In the genomic region with DNA sequence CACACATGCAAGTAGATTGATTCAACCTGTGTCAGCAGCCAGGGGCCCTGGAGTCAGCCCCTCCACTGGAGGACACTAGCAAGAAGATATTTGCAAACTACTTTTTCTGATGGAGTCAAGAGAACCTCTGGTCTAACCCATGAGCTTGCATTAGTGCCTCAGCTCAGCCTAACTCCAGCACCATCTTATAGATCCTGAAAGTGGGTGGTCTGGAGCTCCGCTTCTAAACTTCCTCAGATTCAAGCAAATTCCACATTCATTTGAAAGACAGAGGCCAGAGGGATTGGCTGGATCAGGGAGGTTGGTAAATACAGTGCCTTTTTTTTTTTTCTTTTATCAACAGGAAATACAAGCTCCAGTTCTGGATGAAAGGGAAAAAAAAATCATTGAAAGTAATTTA, we compare ENCODE assay signal across 23 cellular contexts.
DNase-seq lines count a peak whose midpoint lies in the region; ATAC-seq, FAIRE-seq and TF ChIP-seq lines count a peak whose summit lies in the region.
"Had no signal": no experiment of that assay in that cellular context is flagged by ENCODE, and none has a peak within 500 bp of the region (broad histone marks: within the 10 kb centered on the region; RNA-seq: fewer than 3 reads in every experiment).

No MANE protein-coding gene starts in this region.

- H3K14ac ChIP-seq in mesenchymal stem cell (ENCODE audit: low read length in 2 of 2), result no peak overlapping the region

- no peak overlapping the region for H3K4ac ChIP-seq in mesenchymal stem cell (ENCODE audit: low read depth in 1 of 2, low read length in 2 of 2)

- H2BK15ac ChIP-seq in mesenchymal stem cell (ENCODE audit: low read depth, poor library complexity, severe bottlenecking), result peak overlapping the region; percentile 92

- DNase-seq in HepG2 (ENCODE audit: low spot score) (no peak), chondrocyte (ENCODE audit: low spot score) (no peak), mesenchymal stem cell (peak; percentile 27), nucleus accumbens (lab: John Stamatoyannopoulos, UW) (no peak), GM23248 (no peak)
- DNase-seq: activated CD4-positive, alpha-beta T cell treated with anti-CD3 and anti-CD28 coated beads for 48 hours; activated naive CD4-positive, alpha-beta T cell treated with anti-CD3 and anti-CD28 coated beads for 36 hours; activated T-cell treated with anti-CD3 and anti-CD28 coated beads, Interleukin-2, amount 50 U/mL, for 72 hours; amniotic stem cell; dermis blood vessel endothelial cell; DND-41; heart right ventricle; KBM-7; NCI-H2171; NCI-H526; stimulated activated CD4-positive, alpha-beta T cell treated with anti-CD3 and anti-CD28 coated beads, Interleukin-12 subunit alpha, Interleukin-12 subunit beta, amount 100 ng/mL, for 4 hours had no signal

- peak overlapping the region; percentile 39 for H2BK120ac ChIP-seq in mesenchymal stem cell (ENCODE audit: low read depth, low read length)

- H3K9me3 ChIP-seq in liver (ENCODE audit: control insufficient read depth in 4 of 4, low read length in 3 of 4), result no peaks in the 10 kb centered on the region
- 0 out of 2 replicates have a peak, but pooled peaks cover under 1% of the 10 kb centered on the region for H3K9me3 ChIP-seq in HepG2 (ENCODE audit: low read length)
- H3K9me3 ChIP-seq in mesenchymal stem cell (ENCODE audit: control insufficient read depth, low read length), result no peaks in the 10 kb centered on the region
- H3K9me3 ChIP-seq in GM23248 (ENCODE audit: low read depth), result no peaks in the 10 kb centered on the region

- no peaks in the 10 kb centered on the region for H3K36me3 ChIP-seq in liver (ENCODE audit: control insufficient read depth in 4 of 4, insufficient read depth in 3 of 4, low read depth in 1 of 4, low read length in 3 of 4)
- H3K36me3 ChIP-seq in HepG2 (replicated peaks in 1 of 2; ENCODE audit: control insufficient read depth in 1 of 2, insufficient read depth in 2 of 2, low read length in 2 of 2), result no peaks in the 10 kb centered on the region
- no peaks in the 10 kb centered on the region for H3K36me3 ChIP-seq in mesenchymal stem cell (ENCODE audit: control insufficient read depth in 1 of 2, insufficient read depth in 2 of 2, low read depth in 1 of 2, low read length in 2 of 2)
- no peaks in the 10 kb centered on the region for H3K36me3 ChIP-seq in GM23248 (ENCODE audit: low read depth)
- H3K36me3 ChIP-seq: cardiac muscle cell, heart right ventricle had no signal

- peaks cover 8 to 39% (median 31%) of the 10 kb centered on the region in 4 donors for H3K4me1 ChIP-seq in liver (ENCODE audit: control insufficient read depth in 4 of 4, insufficient read depth in 4 of 4, low read length in 3 of 4)
- H3K4me1 ChIP-seq in HepG2 (ENCODE audit: insufficient read depth, low read length), result peaks cover 76% of the 10 kb centered on the region
- H3K4me1 ChIP-seq in mesenchymal stem cell (ENCODE audit: control insufficient read depth, insufficient read depth, low read depth, low read length), result peaks cover 8% of the 10 kb centered on the region
- peaks cover 32% of the 10 kb centered on the region for H3K4me1 ChIP-seq in GM23248 (ENCODE audit: insufficient read depth)

- H2BK12ac ChIP-seq in mesenchymal stem cell (ENCODE audit: low read length in 2 of 2), result peak overlapping the region; percentile 30 to 77

- H3K36me3 Mint-ChIP-seq in chondrocyte (ENCODE audit: low read depth), result no peaks in the 10 kb centered on the region
- H3K36me3 Mint-ChIP-seq: type B pancreatic cell had no signal

- H3K4me3 Mint-ChIP-seq in chondrocyte (ENCODE audit: unreplicated experiment), result no peak overlapping the region
- H3K4me3 Mint-ChIP-seq: activated naive CD4-positive, alpha-beta T cell treated with anti-CD3 and anti-CD28 coated beads for 36 hours; activated T-cell treated with anti-CD3 and anti-CD28 coated beads, Interleukin-2, amount 50 U/mL, for 72 hours; type B pancreatic cell had no signal

- intact Hi-C loops in HepG2 (cut with micrococcal nuclease; ENCODE audit: unreplicated experiment), result no loop called here

- no peak for TF ChIP-seq RAD21 in liver (IDR thresholded peaks at IDR 0.05)
- TF ChIP-seq RAD21 in HepG2 (CRISPR knock-in tag; IDR thresholded peaks at IDR 0.05), result no peak

- H3K9ac ChIP-seq in liver (ENCODE audit: low read depth in 1 of 2, low read length in 2 of 2) (no peak overlapping the region), HepG2 (ENCODE audit: insufficient read depth, low read depth, low read length) (no peak overlapping the region), mesenchymal stem cell (ENCODE audit: low read length) (no peak overlapping the region), GM23248 (no peak overlapping the region)

- no peaks in the 10 kb centered on the region for H3K9me3 Mint-ChIP-seq in chondrocyte (ENCODE audit: low read depth)
- H3K9me3 Mint-ChIP-seq: activated naive CD4-positive, alpha-beta T cell treated with anti-CD3 and anti-CD28 coated beads for 36 hours; activated T-cell treated with anti-CD3 and anti-CD28 coated beads, Interleukin-2, amount 50 U/mL, for 72 hours; type B pancreatic cell had no signal

- CTCF ChIA-PET in HepG2 (lab: Yijun Ruan, JAX; ENCODE audit: low intra/inter-chr PET ratio, low total read pairs), result no interaction called here

- H4K20me1 ChIP-seq in HepG2 (ENCODE audit: insufficient read depth, low read length), result no peaks in the 10 kb centered on the region
- H4K20me1 ChIP-seq in GM23248 (ENCODE audit: insufficient read depth), result no peaks in the 10 kb centered on the region

- BruUV-seq in HepG2 (replicated peaks; lab: Mats Ljungman, UMichigan), result no TSS peak

- no peak overlapping the region for H3K4me3 ChIP-seq in liver (ENCODE audit: low read depth in 1 of 3, low read length in 3 of 3)
- H3K4me3 ChIP-seq in HepG2 (replicated peaks in 1 of 3; ENCODE audit: insufficient read depth in 1 of 3, low read depth in 2 of 3, low read length in 3 of 3), result no peak overlapping the region
- no peak overlapping the region for H3K4me3 ChIP-seq in mesenchymal stem cell (ENCODE audit: insufficient read depth in 1 of 2, low read depth in 1 of 2, low read length in 2 of 2)
- H3K4me3 ChIP-seq in GM23248, result no peak overlapping the region
- H3K4me3 ChIP-seq: cardiac muscle cell, heart right ventricle, lung had no signal

- no peak overlapping the region for H4K91ac ChIP-seq in mesenchymal stem cell (ENCODE audit: low read length)

- no peak for FAIRE-seq in HepG2 (lab: Jason Lieb, UNC)
- FAIRE-seq: endothelial cell of umbilical vein had no signal

- no peaks in the 10 kb centered on the region for H3K79me1 ChIP-seq in mesenchymal stem cell (replicated peaks; ENCODE audit: low read length, poor library complexity, severe bottlenecking)

- TF ChIP-seq EP300 in HepG2 (IDR thresholded peaks at IDR 0.05; ENCODE audit: low read depth in 2 of 2, low read length in 2 of 2) (no peak), HepG2 (CRISPR knock-in tag; IDR thresholded peaks at IDR 0.05; ENCODE audit: borderline replicate concordance) (no peak)

- H2BK5ac ChIP-seq in mesenchymal stem cell (ENCODE audit: low read depth, low read length, poor library complexity, severe bottlenecking), result no peak overlapping the region

- ATAC-seq in HepG2, result no peak
- ATAC-seq in HG02973 (IDR thresholded peaks at IDR 0.05; ENCODE audit: unreplicated experiment), result no peak
- ATAC-seq in HG02588 (IDR thresholded peaks at IDR 0.05; ENCODE audit: unreplicated experiment), result no peak
- ATAC-seq: activated T-cell treated with anti-CD3 and anti-CD28 coated beads, Interleukin-2, amount 50 U/mL, for 72 hours; heart right ventricle had no signal

- in situ Hi-C loops in HepG2 (cut with HindIII; ENCODE audit: extremely low pct_ligation_motif_present, low pct_unique_long_range_greater_than_20kb), result no loop called here
- in situ Hi-C loops in GM23248 (cut with MboI), result no loop called here

- POLR2A ChIA-PET in HepG2 (lab: Yijun Ruan, JAX), result no interaction called here

- no peaks in the 10 kb centered on the region for H3K27me3 ChIP-seq in liver (ENCODE audit: control insufficient read depth in 4 of 4, insufficient read depth in 4 of 4, low read length in 3 of 4)
- H3K27me3 ChIP-seq in HepG2 (ENCODE audit: control insufficient read depth in 1 of 2, insufficient read depth in 2 of 2, low read length in 2 of 2), result no peaks in the 10 kb centered on the region
- H3K27me3 ChIP-seq in mesenchymal stem cell (ENCODE audit: control insufficient read depth in 1 of 2, insufficient read depth in 1 of 2, low read length in 2 of 2), result no peaks in the 10 kb centered on the region
- no peaks in the 10 kb centered on the region for H3K27me3 ChIP-seq in GM23248 (replicated peaks; ENCODE audit: insufficient read depth)
- H3K27me3 ChIP-seq: cardiac muscle cell had no signal

- no peak overlapping the region for H2AFZ ChIP-seq in HepG2 (ENCODE audit: low read length)
- no peak overlapping the region for H2AFZ ChIP-seq in mesenchymal stem cell (ENCODE audit: low read depth, low read length)
- H2AFZ ChIP-seq in GM23248, result no peak overlapping the region

- peaks cover 44% of the 10 kb centered on the region for H3F3A ChIP-seq in GM23248 (ENCODE audit: insufficient read depth)

- no peak for TF ChIP-seq POLR2A in HepG2 (IDR thresholded peaks at IDR 0.05; ENCODE audit: insufficient read depth in 1 of 2, low read depth in 2 of 2, low read length in 2 of 2)

- H3K18ac ChIP-seq in mesenchymal stem cell (ENCODE audit: low read depth in 1 of 2, low read length in 2 of 2), result peak overlapping the region; percentile 61 to 68

- no peak overlapping the region for H4K8ac ChIP-seq in mesenchymal stem cell (ENCODE audit: low read length)

- no peaks in the 10 kb centered on the region for H3K79me2 ChIP-seq in HepG2 (ENCODE audit: insufficient read depth, low read length)
- no peaks in the 10 kb centered on the region for H3K79me2 ChIP-seq in GM23248 (ENCODE audit: insufficient read depth)

- no peak overlapping the region for H3K23ac ChIP-seq in mesenchymal stem cell (ENCODE audit: low read length in 2 of 2)

- H3K4me2 ChIP-seq in HepG2 (ENCODE audit: low read depth, low read length), result no peak overlapping the region
- H3K4me2 ChIP-seq in mesenchymal stem cell (ENCODE audit: low read length, poor library complexity, severe bottlenecking), result no peak overlapping the region
- H3K4me2 ChIP-seq in GM23248 (ENCODE audit: unreplicated experiment), result no peak overlapping the region

- no peak for TF ChIP-seq CTCF in liver (IDR thresholded peaks at IDR 0.05; ENCODE audit: low read depth, low read length, missing input control)
- TF ChIP-seq CTCF in HepG2 (CRISPR knock-in tag; IDR thresholded peaks at IDR 0.05), result no peak
- no peak for TF ChIP-seq CTCF in chondrocyte (IDR thresholded peaks at IDR 0.05)

- H3K4me1 Mint-ChIP-seq in chondrocyte (ENCODE audit: low read depth), result peaks cover 66% of the 10 kb centered on the region

- H3K9me2 ChIP-seq in GM23248 (ENCODE audit: insufficient read depth), result no peaks in the 10 kb centered on the region

- H3K27me3 Mint-ChIP-seq in chondrocyte (ENCODE audit: low read depth), result no peaks in the 10 kb centered on the region
- H3K27me3 Mint-ChIP-seq: type B pancreatic cell had no signal

- peak overlapping the region; percentile 74 for H3K27ac Mint-ChIP-seq in chondrocyte (ENCODE audit: unreplicated experiment)
- H3K27ac Mint-ChIP-seq: activated naive CD4-positive, alpha-beta T cell treated with anti-CD3 and anti-CD28 coated beads for 36 hours; activated T-cell treated with anti-CD3 and anti-CD28 coated beads, Interleukin-2, amount 50 U/mL, for 72 hours; type B pancreatic cell had no signal

- peak overlapping the region; percentile 67 for H2AK5ac ChIP-seq in mesenchymal stem cell (ENCODE audit: low read length, severe bottlenecking)

- H3K27ac ChIP-seq in liver (ENCODE audit: low read depth in 1 of 2, low read length in 2 of 2) (peak overlapping the region; percentile 17 to 73), HepG2 (ENCODE audit: extremely low read length, insufficient read depth, low read length) (no peak overlapping the region), mesenchymal stem cell (ENCODE audit: low read length, poor library complexity, severe bottlenecking) (no peak overlapping the region), GM23248 (no peak overlapping the region)
- H3K27ac ChIP-seq: cardiac muscle cell had no signal

- WGBS in liver, result 43% methylated on average over 1 of the region's 1 CpG
- WGBS in HepG2 (ENCODE audit: low lambda C conversion rate), result 78% methylated on average over 1 of the region's 1 CpG
- whole genome bisulfite sequencing in mesenchymal stem cell, result no CpG with 5 or more reads among the region's 1 CpG
- WGBS in GM23248 (ENCODE audit: low coverage in 1 of 2, low lambda C conversion rate in 2 of 2, missing lambda C conversion rate in 2 of 2), 2 experiments, result 96 to 97% methylated on average over 1 of the region's 1 CpG

Comparison
In these comparisons a context has a peak if more than half of its experiments do, and no peak if none do; other contexts are left out.
1. H3K27ac ChIP-seq: peak in liver (2 of 2); none in HepG2 (single experiment), mesenchymal stem cell (single experiment) and GM23248 (single experiment).